ENCODE assay signal across 15 cellular contexts in genomic region chr19:31152906-31153305, GRCh38.
DNase-seq lines count a peak whose midpoint lies in the region; ATAC-seq and TF ChIP-seq lines count a peak whose summit lies in the region.
"Had no signal": no experiment of that assay in that cellular context is flagged by ENCODE, and none has a peak within 500 bp of the region (broad histone marks: within the 10 kb centered on the region; RNA-seq: fewer than 3 reads in every experiment).

No MANE protein-coding gene starts in this region.

- no peak for TF ChIP-seq CTCF in fibroblast of villous mesenchyme (IDR thresholded peaks at IDR 0.05; ENCODE audit: insufficient read depth, low read depth, low read length)

- peaks cover 67% of the 10 kb centered on the region for H3K4me1 ChIP-seq in SJSA1 (replicated peaks)
- H3K4me1 ChIP-seq: Caco-2 had no signal

- no peaks in the 10 kb centered on the region; the same call in 1 of the 2 replicates for H3K9me3 ChIP-seq in SJSA1 (replicated peaks)
- H3K9me3 ChIP-seq: Caco-2 had no signal

- peak overlapping the region; percentile 76 for H3K27ac ChIP-seq in SJSA1
- H3K27ac ChIP-seq: KMS-11 had no signal

- no peak for ATAC-seq in GM21423 (IDR thresholded peaks at IDR 0.05; ENCODE audit: unreplicated experiment)
- no peak for ATAC-seq in stimulated activated naive CD8-positive, alpha-beta T cell treated with anti-CD3 and anti-CD28 coated beads, Interleukin-15, Interleukin-2, amounts not matched to agents 100 U/mL and 50 U/mL, for 24 hours

- H3K36me3 ChIP-seq in SJSA1: no peaks in the 10 kb centered on the region

- no peaks in the 10 kb centered on the region for H3K27me3 ChIP-seq in SJSA1 (replicated peaks)

- DNase-seq in ELR (ENCODE audit: low read depth) (peak; percentile 22), SJSA1 (ENCODE audit: low read depth in 1 of 2, low spot score in 2 of 2) (no peak), fibroblast of villous mesenchyme (ENCODE audit: low read depth) (peak; percentile 26), NCI-H774 (lab: John Stamatoyannopoulos, UW) (no peak), NCI-H128 (lab: John Stamatoyannopoulos, UW; ENCODE audit: unreplicated experiment) (no peak)
- DNase-seq in stimulated activated naive CD8-positive, alpha-beta T cell treated with anti-CD3 and anti-CD28 coated beads, Interleukin-15, Interleukin-2, amounts not matched to agents 100 U/mL and 50 U/mL, for 24 hours: no peak
- DNase-seq: AML-193, Caco-2, MM.1S, NCI-H1105 treated with DMSO at 0.1 percent for 48 hours, NCI-H187 treated with DMSO at 0.1 percent for 48 hours, NCI-H446, SHP77 had no signal

- H3K4me3 ChIP-seq in SJSA1 (no peak overlapping the region), fibroblast of villous mesenchyme (ENCODE audit: low read depth, low read length) (no peak overlapping the region)

Comparison
In these comparisons a context has a peak if more than half of its experiments do, and no peak if none do; other contexts are left out.
1. DNase-seq: peak in ELR (single experiment) and fibroblast of villous mesenchyme (single experiment); none in SJSA1 (0 of 2), NCI-H774 (single experiment), stimulated activated naive CD8-positive, alpha-beta T cell treated with anti-CD3 and anti-CD28 coated beads, Interleukin-15, Interleukin-2, amounts not matched to agents 100 U/mL and 50 U/mL, for 24 hours (single experiment) and NCI-H128 (single experiment).